In the genomic region with DNA sequence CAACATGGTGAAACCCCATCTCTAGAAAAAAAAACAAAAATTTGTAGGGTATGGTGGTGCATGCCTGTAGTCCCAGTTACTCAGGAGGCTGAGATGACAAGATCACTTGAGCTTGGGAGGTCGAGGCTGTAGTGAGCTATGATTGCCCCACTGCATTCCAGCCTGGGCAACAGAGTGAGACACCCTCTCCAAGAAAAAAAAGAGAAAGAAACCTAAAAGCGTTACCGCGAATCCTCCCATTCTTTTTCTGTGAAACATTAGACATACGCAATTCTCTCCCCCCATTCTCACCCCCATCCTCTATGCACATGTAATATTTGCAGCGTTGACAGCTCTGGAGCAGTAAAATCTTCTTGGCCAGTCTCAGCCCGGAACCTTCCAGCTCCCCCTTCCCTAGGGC, we compare ENCODE assay signal across 1 cellular context.
TF ChIP-seq lines count a peak whose summit lies in the region.

No MANE protein-coding gene starts in this region.

TF ChIP-seq in IMR-90, 13 proteins besides CTCF, POLR2A, EP300 and RAD21 (continued from another document):
- TF ChIP-seq, protein P1, sequence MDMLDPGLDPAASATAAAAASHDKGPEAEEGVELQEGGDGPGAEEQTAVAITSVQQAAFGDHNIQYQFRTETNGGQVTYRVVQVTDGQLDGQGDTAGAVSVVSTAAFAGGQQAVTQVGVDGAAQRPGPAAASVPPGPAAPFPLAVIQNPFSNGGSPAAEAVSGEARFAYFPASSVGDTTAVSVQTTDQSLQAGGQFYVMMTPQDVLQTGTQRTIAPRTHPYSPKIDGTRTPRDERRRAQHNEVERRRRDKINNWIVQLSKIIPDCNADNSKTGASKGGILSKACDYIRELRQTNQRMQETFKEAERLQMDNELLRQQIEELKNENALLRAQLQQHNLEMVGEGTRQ (IDR thresholded peaks at IDR 0.05; ENCODE audit: low read depth, low read length), result no peak
- no peak for TF ChIP-seq NFE2L2 (IDR thresholded peaks at IDR 0.05; ENCODE audit: low read depth, low read length)
